In the genomic region with DNA sequence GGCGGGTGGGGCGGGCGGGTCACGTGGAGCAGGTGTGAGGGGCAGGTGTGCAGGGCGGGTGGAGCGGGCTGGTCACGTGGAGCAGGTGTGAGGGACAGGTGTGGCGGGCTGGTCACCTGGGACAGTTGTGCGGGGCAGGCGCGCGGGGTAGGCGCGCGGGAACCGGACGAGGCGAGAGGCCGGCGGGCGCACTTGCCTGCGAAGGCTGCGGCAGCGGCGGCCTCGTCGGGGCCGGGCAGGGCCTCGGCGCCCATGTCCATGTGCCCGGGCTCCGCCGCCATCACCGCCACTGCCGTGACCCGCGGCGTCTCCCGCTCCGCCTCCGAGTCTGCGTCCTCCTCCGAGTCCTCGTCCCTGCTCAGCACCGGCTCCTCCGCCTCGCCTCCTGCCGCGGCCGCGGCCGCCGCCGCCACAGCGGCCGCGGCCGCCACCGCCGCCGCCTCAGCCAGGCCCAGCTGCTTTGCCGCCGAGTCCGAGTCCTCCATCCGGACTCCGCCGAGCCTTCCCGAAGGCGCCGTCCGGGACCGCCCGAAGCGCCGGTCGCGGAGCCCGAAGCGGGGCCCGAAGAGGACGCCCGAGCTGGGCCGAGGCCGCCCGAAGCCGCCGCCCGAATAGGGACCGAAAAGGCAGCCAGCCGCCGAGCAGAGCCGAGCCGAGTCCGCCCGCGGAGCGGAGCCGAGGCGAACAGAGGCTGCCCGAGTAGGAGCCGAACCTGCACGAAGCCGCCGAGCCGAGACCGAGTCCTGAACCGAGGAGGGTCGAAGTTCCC, we compare ENCODE assay signal across 1 cellular context.
TF ChIP-seq lines count a peak whose summit lies in the region.

A gene with protein sequence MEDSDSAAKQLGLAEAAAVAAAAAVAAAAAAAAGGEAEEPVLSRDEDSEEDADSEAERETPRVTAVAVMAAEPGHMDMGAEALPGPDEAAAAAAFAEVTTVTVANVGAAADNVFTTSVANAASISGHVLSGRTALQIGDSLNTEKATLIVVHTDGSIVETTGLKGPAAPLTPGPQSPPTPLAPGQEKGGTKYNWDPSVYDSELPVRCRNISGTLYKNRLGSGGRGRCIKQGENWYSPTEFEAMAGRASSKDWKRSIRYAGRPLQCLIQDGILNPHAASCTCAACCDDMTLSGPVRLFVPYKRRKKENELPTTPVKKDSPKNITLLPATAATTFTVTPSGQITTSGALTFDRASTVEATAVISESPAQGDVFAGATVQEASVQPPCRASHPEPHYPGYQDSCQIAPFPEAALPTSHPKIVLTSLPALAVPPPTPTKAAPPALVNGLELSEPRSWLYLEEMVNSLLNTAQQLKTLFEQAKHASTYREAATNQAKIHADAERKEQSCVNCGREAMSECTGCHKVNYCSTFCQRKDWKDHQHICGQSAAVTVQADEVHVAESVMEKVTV (minus strand): TSS at position 660 of the 769 bp plus-strand sequence. CDS start 175 bp downstream, at position 485.

TF ChIP-seq in neural cell, 6 proteins besides CTCF, POLR2A, EP300 and RAD21 (continued from another document):
- TF ChIP-seq, protein P1, sequence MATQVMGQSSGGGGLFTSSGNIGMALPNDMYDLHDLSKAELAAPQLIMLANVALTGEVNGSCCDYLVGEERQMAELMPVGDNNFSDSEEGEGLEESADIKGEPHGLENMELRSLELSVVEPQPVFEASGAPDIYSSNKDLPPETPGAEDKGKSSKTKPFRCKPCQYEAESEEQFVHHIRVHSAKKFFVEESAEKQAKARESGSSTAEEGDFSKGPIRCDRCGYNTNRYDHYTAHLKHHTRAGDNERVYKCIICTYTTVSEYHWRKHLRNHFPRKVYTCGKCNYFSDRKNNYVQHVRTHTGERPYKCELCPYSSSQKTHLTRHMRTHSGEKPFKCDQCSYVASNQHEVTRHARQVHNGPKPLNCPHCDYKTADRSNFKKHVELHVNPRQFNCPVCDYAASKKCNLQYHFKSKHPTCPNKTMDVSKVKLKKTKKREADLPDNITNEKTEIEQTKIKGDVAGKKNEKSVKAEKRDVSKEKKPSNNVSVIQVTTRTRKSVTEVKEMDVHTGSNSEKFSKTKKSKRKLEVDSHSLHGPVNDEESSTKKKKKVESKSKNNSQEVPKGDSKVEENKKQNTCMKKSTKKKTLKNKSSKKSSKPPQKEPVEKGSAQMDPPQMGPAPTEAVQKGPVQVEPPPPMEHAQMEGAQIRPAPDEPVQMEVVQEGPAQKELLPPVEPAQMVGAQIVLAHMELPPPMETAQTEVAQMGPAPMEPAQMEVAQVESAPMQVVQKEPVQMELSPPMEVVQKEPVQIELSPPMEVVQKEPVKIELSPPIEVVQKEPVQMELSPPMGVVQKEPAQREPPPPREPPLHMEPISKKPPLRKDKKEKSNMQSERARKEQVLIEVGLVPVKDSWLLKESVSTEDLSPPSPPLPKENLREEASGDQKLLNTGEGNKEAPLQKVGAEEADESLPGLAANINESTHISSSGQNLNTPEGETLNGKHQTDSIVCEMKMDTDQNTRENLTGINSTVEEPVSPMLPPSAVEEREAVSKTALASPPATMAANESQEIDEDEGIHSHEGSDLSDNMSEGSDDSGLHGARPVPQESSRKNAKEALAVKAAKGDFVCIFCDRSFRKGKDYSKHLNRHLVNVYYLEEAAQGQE (IDR thresholded peaks at IDR 0.05; ENCODE audit: borderline replicate concordance) = no peak
- TF ChIP-seq POLR2AphosphoS5 (IDR thresholded peaks at IDR 0.05) (peak; percentile 71), MXI1 (conservative IDR thresholded peaks at IDR 0.05; ENCODE audit: poor library complexity, severe bottlenecking) (peak; percentile 56)
